15 cellular contexts compared by ENCODE assay signal in the genomic region with DNA sequence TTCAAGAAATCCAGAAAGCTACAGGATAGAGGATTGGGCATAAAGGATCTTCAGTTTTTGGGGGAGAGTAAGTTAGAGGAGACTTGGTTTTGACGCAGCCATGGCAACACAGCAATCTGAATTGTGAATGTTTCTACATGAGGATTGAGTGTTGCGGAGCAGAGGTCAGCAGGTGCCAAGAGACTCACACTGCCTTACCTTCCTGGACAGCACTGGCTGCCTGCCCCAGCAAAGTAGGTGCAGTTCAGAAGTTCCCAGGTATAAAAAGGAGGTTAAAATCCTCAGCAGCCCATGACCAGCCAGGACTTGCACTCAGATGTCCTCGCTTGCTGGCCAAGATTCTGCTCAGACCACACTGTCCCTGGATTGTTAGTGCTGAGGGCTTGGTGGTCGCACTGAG.
A peak's percentile ranks its signal among the peaks of the same experiment; 100 is the strongest.
DNase-seq lines count a peak whose midpoint lies in the region; ATAC-seq and TF ChIP-seq lines count a peak whose summit lies in the region.
"Had no signal": no experiment of that assay in that cellular context is flagged by ENCODE, and none has a peak within 500 bp of the region (broad histone marks: within the 10 kb centered on the region; RNA-seq: fewer than 3 reads in every experiment).

No MANE protein-coding gene starts in this region.

- peak overlapping the region; percentile 30 for H3K9ac ChIP-seq in Loucy (ENCODE audit: low read depth, low read length, poor library complexity, severe bottlenecking)

- H3K9me2 ChIP-seq in Loucy (replicated peaks; ENCODE audit: low read depth, low read length): no peaks in the 10 kb centered on the region

- H3K9me3 ChIP-seq in Loucy (ENCODE audit: insufficient read depth, low read depth, low read length): peaks cover 17% of the 10 kb centered on the region
- H3K9me3 ChIP-seq: HAP-1 had no signal

- H2AFZ ChIP-seq in Loucy (ENCODE audit: low read length): no peak overlapping the region

- peaks cover 82% of the 10 kb centered on the region for H3K4me1 ChIP-seq in Loucy (ENCODE audit: insufficient read depth, low read length, poor library complexity, severe bottlenecking)
- H3K4me1 ChIP-seq: A549, Caco-2, HAP-1 had no signal

- ATAC-seq in activated naive CD4-positive, alpha-beta T cell treated with anti-CD3 and anti-CD28 coated beads, Interleukin-2, amount 50 U/mL, for 72 hours: no peak
- ATAC-seq in left lobe of liver: peak; percentile 79
- peak; percentile 13 for ATAC-seq in sciatic nerve
- ATAC-seq in GM19328 (IDR thresholded peaks at IDR 0.05; ENCODE audit: unreplicated experiment): no peak
- no peak for ATAC-seq in GM21367 (IDR thresholded peaks at IDR 0.05; ENCODE audit: unreplicated experiment)
- ATAC-seq: A549 had no signal

- H3K9me3 Mint-ChIP-seq in activated naive CD4-positive, alpha-beta T cell treated with anti-CD3 and anti-CD28 coated beads, Interleukin-2, amount 10 ng/mL, durations not matched to agents 7 days and 5 days: peaks cover 36% of the 10 kb centered on the region
- peaks cover 0 to 10% of the 10 kb centered on the region in 2 donors for H3K9me3 Mint-ChIP-seq in activated naive CD4-positive, alpha-beta T cell treated with anti-CD3 and anti-CD28 coated beads, Interleukin-2, amount 50 U/mL, for 72 hours

- H3K4me1 Mint-ChIP-seq in activated naive CD4-positive, alpha-beta T cell treated with anti-CD3 and anti-CD28 coated beads, Interleukin-2, amount 10 ng/mL, durations not matched to agents 7 days and 5 days: peaks cover 92% of the 10 kb centered on the region

- H4K20me1 ChIP-seq in Loucy (ENCODE audit: insufficient read depth, low read length, poor library complexity, severe bottlenecking): no peaks in the 10 kb centered on the region

- CTCF ChIA-PET in activated naive CD4-positive, alpha-beta T cell treated with anti-CD3 and anti-CD28 coated beads, Interleukin-2, amount 10 ng/mL, durations not matched to agents 7 days and 5 days (lab: Charles Lee): no interaction called here

- no peak overlapping the region for H3K4me3 Mint-ChIP-seq in activated naive CD4-positive, alpha-beta T cell treated with anti-CD3 and anti-CD28 coated beads, Interleukin-2, amount 10 ng/mL, durations not matched to agents 7 days and 5 days
- H3K4me3 Mint-ChIP-seq: CD4-positive, alpha-beta T cell had no signal

- H3F3A ChIP-seq in Loucy (ENCODE audit: low read depth): peaks cover 32% of the 10 kb centered on the region

- H3K36me3 Mint-ChIP-seq in activated naive CD4-positive, alpha-beta T cell treated with anti-CD3 and anti-CD28 coated beads, Interleukin-2, amount 10 ng/mL, durations not matched to agents 7 days and 5 days: peaks cover 56% of the 10 kb centered on the region
- H3K36me3 Mint-ChIP-seq in activated naive CD4-positive, alpha-beta T cell treated with anti-CD3 and anti-CD28 coated beads, Interleukin-2, amount 50 U/mL, for 72 hours: peaks cover 0 to 16% of the 10 kb centered on the region in 2 donors

- no peak overlapping the region for H3K4me3 ChIP-seq in Loucy (ENCODE audit: low read length, poor library complexity, severe bottlenecking)
- H3K4me3 ChIP-seq: A549, HAP-1 had no signal

- no peak overlapping the region for H3K4me2 ChIP-seq in Loucy (ENCODE audit: low read depth, low read length, poor library complexity, severe bottlenecking)
- H3K4me2 ChIP-seq: A549 had no signal

- peak overlapping the region; percentile 42 for H3K27ac Mint-ChIP-seq in activated naive CD4-positive, alpha-beta T cell treated with anti-CD3 and anti-CD28 coated beads, Interleukin-2, amount 10 ng/mL, durations not matched to agents 7 days and 5 days
- H3K27ac Mint-ChIP-seq in activated naive CD4-positive, alpha-beta T cell treated with anti-CD3 and anti-CD28 coated beads, Interleukin-2, amount 50 U/mL, for 72 hours: no peak overlapping the region
- H3K27ac Mint-ChIP-seq: CD4-positive, alpha-beta T cell had no signal

- H3K36me3 ChIP-seq in Loucy (ENCODE audit: insufficient read depth, low read length): peaks cover 6% of the 10 kb centered on the region
- H3K36me3 ChIP-seq: HAP-1 had no signal

- no peak for TF ChIP-seq CTCF in Loucy (conservative IDR thresholded peaks at IDR 0.05; ENCODE audit: low read length)

- H3K27me3 Mint-ChIP-seq in activated naive CD4-positive, alpha-beta T cell treated with anti-CD3 and anti-CD28 coated beads, Interleukin-2, amount 10 ng/mL, durations not matched to agents 7 days and 5 days: peaks cover 10% of the 10 kb centered on the region
- H3K27me3 Mint-ChIP-seq: CD4-positive, alpha-beta T cell had no signal

- no peak for DNase-seq in activated naive CD4-positive, alpha-beta T cell treated with anti-CD3 and anti-CD28 coated beads, Interleukin-2, amount 10 ng/mL, durations not matched to agents 7 days and 5 days
- no peak for DNase-seq in activated naive CD4-positive, alpha-beta T cell treated with anti-CD3 and anti-CD28 coated beads, Interleukin-2, amount 50 U/mL, for 72 hours (ENCODE audit: low spot score in 2 of 2)
- DNase-seq in left lobe of liver (ENCODE audit: low spot score): peak; percentile 65
- DNase-seq in sciatic nerve (ENCODE audit: low spot score): no peak
- DNase-seq in NCI-H1092 (lab: John Stamatoyannopoulos, UW): no peak
- DNase-seq: Caco-2; CD4-positive, alpha-beta T cell; DMS153; DMS79; GDM1 had no signal

- no peaks in the 10 kb centered on the region for H3K27me3 ChIP-seq in Loucy (ENCODE audit: insufficient read depth, low read length, poor library complexity, severe bottlenecking)

- intact Hi-C loops in sciatic nerve (cut with DNase I): no loop called here

- no peaks in the 10 kb centered on the region for H3K79me2 ChIP-seq in Loucy (ENCODE audit: insufficient read depth, low read length)

Comparison
In these comparisons a context has a peak if more than half of its experiments do, and no peak if none do; other contexts are left out.
1. ATAC-seq: peak in left lobe of liver (single experiment) and sciatic nerve (single experiment); none in activated naive CD4-positive, alpha-beta T cell treated with anti-CD3 and anti-CD28 coated beads, Interleukin-2, amount 50 U/mL, for 72 hours (0 of 2), GM19328 (single experiment) and GM21367 (single experiment).